Comparison of ENCODE assay signal across 18 cellular contexts in the genomic region with DNA sequence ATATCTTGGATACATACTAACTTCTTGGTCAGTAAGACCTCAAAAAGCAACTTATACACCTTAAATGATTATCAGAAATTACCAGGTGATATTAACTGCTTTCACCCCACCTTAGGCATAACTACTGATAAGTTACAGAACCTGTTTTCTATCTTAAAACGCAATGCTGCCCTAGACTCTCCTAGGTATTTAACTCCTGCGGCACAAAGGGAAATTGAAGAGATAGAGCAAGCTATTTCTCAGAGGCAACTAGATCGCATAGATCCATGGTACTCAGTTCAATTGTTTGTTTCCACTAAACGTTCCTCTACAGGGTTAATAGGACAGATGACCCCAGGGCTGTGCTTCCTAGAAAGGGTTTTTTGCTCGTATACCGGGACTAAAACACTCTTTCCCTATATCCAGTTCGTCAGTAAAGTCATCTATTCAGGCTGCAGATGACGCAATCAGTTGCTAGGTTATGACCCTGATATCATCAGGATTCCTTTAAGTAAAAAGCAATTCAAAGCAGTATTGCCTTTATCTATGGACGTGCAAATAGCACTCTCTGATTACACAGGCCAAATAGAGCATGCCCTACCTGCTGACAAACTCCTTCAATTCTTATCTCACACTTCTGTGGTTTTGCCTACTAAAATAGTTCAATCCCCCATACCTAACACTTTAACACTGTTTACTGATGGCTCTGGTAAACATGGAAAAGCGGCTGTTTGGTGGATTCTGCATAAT.
A peak's percentile ranks its signal among the peaks of the same experiment; 100 is the strongest.
DNase-seq lines count a peak whose midpoint lies in the region; ATAC-seq, FAIRE-seq and TF ChIP-seq lines count a peak whose summit lies in the region.
"Had no signal": no experiment of that assay in that cellular context is flagged by ENCODE, and none has a peak within 500 bp of the region (broad histone marks: within the 10 kb centered on the region; RNA-seq: fewer than 3 reads in every experiment).

No MANE protein-coding gene starts in this region.

- H4K91ac ChIP-seq in IMR-90 (ENCODE audit: insufficient read depth, low read depth, low read length) (no peak overlapping the region), H1 (replicated peaks; ENCODE audit: insufficient read length, low read length) (no peak overlapping the region)

- TF ChIP-seq POLR2A in IMR-90 (IDR thresholded peaks at IDR 0.05; ENCODE audit: low read depth, low read length) = no peak
- TF ChIP-seq POLR2A in H1 (IDR thresholded peaks at IDR 0.05; ENCODE audit: control extremely low read depth in 1 of 2, low read depth in 2 of 2, low read length in 2 of 2) = no peak

- no peaks in the 10 kb centered on the region for H3K79me2 ChIP-seq in H1 (ENCODE audit: control insufficient read depth in 1 of 2, insufficient read depth in 2 of 2, low read length in 2 of 2)

- no peaks in the 10 kb centered on the region for H3K9me1 ChIP-seq in IMR-90 (ENCODE audit: insufficient read depth, low read length)

- H2AFZ ChIP-seq in IMR-90 (replicated peaks; ENCODE audit: low read length, poor library complexity) (no peak overlapping the region), H1 (ENCODE audit: low read length) (no peak overlapping the region)

- H3K4ac ChIP-seq in IMR-90 (ENCODE audit: low read depth, low read length) = no peak overlapping the region
- H3K4ac ChIP-seq in H1 (replicated peaks; ENCODE audit: insufficient read length, low read depth, low read length) = no peak overlapping the region

- H2BK5ac ChIP-seq in IMR-90 (ENCODE audit: low read depth, low read length, poor library complexity, severe bottlenecking) (no peak overlapping the region), H1 (ENCODE audit: low read depth, low read length) (no peak overlapping the region)

- no peak for TF ChIP-seq EP300 in H1 (IDR thresholded peaks at IDR 0.05; ENCODE audit: borderline replicate concordance in 1 of 2, low read depth in 2 of 2, low read length in 2 of 2)

- no peak for TF ChIP-seq RAD21 in IMR-90 (IDR thresholded peaks at IDR 0.05; ENCODE audit: low read length)
- no peak for TF ChIP-seq RAD21 in H1 (IDR thresholded peaks at IDR 0.05 in 1 of 2, conservative IDR thresholded peaks at IDR 0.05 in 1 of 2; ENCODE audit: low read depth in 2 of 2, low read length in 2 of 2)

- dilution Hi-C loops in IMR-90 (cut with HindIII; ENCODE audit: low sequenced_read_pairs, unreplicated experiment) = no loop called here

- H2BK120ac ChIP-seq in IMR-90 (ENCODE audit: low read depth, low read length) = no peak overlapping the region
- H2BK120ac ChIP-seq in H1 (replicated peaks; ENCODE audit: low read depth, low read length) = no peak overlapping the region

- no peaks in the 10 kb centered on the region for H3K36me3 ChIP-seq in IMR-90 (ENCODE audit: control insufficient read depth, insufficient read depth, low read length)
- no peaks in the 10 kb centered on the region for H3K36me3 ChIP-seq in H1 (ENCODE audit: control insufficient read depth in 2 of 4, insufficient read depth in 4 of 4, low read length in 3 of 4)
- H3K36me3 ChIP-seq in small intestine (ENCODE audit: control insufficient read depth in 2 of 2, insufficient read depth in 2 of 2, low read length in 2 of 2) = no peaks in the 10 kb centered on the region
- H3K36me3 ChIP-seq: HAP-1 had no signal

- H3K14ac ChIP-seq in IMR-90 (replicated peaks; ENCODE audit: low read depth, low read length) (no peak overlapping the region), H1 (ENCODE audit: insufficient read length) (no peak overlapping the region)

- BruUV-seq in IMR-90 (replicated peaks; lab: Mats Ljungman, UMichigan) = no TSS peak

- H2BK15ac ChIP-seq in IMR-90 (ENCODE audit: low read depth, low read length) (no peak overlapping the region), H1 (ENCODE audit: low read length) (no peak overlapping the region)

- H3K9ac ChIP-seq in IMR-90 (ENCODE audit: low read depth, low read length) = no peak overlapping the region
- H3K9ac ChIP-seq in H1 (replicated peaks in 1 of 4; ENCODE audit: extremely low read depth in 1 of 4, low read depth in 3 of 4, low read length in 3 of 4) = no peak overlapping the region

- H3K9me3 ChIP-seq in IMR-90 (ENCODE audit: control insufficient read depth, insufficient read depth, low read length) (peaks cover 2% of the 10 kb centered on the region; the same call in 1 of the 2 replicates), H1 (ENCODE audit: insufficient read depth in 2 of 2, low read depth in 1 of 2, low read length in 1 of 2) (peaks cover 16 to 39% of the 10 kb centered on the region in 2 experiments), small intestine (ENCODE audit: control insufficient read depth, low read depth) (no peaks in the 10 kb centered on the region)

- peak; percentile 34 for DNase-seq in DMS53 (lab: John Stamatoyannopoulos, UW)
- no peak for DNase-seq in DMS53 treated with DMSO at 0.1 percent for 48 hours (lab: John Stamatoyannopoulos, UW; ENCODE audit: unreplicated experiment)
- DNase-seq in IMR-90 = no peak
- DNase-seq in H1 (ENCODE audit: low read depth in 1 of 2, low spot score in 2 of 2) = no peak
- DNase-seq in small intestine = peak; percentile 14
- DNase-seq in SKM-1 (lab: John Stamatoyannopoulos, UW; ENCODE audit: unreplicated experiment) = no peak
- DNase-seq: CD8-positive, alpha-beta T cell; DMS79 treated with DMSO at 0.1 percent for 48 hours; EL; GOT3; HFFc6; KG1 had no signal

- H3K27ac ChIP-seq in IMR-90 (ENCODE audit: insufficient read depth, low read length) (no peak overlapping the region), H1 (ENCODE audit: low read depth, low read length) (no peak overlapping the region), small intestine (ENCODE audit: low read depth in 1 of 2, low read length in 1 of 2) (no peak overlapping the region)
- H3K27ac ChIP-seq: 22Rv1 had no signal

- H4K8ac ChIP-seq in IMR-90 (ENCODE audit: low read depth in 2 of 2, low read length in 2 of 2) (no peak overlapping the region), H1 (ENCODE audit: extremely low read depth, insufficient read depth, low read length) (no peak overlapping the region)

- ATAC-seq in IMR-90 (ENCODE audit: low read depth) (no peak), GM21360 (IDR thresholded peaks at IDR 0.05; ENCODE audit: unreplicated experiment) (no peak)
- ATAC-seq: CD8-positive, alpha-beta T cell had no signal

- H4K5ac ChIP-seq in IMR-90 (ENCODE audit: low read depth, low read length) (no peak overlapping the region), H1 (ENCODE audit: insufficient read length, low read depth, low read length) (no peak overlapping the region)

- H3K23ac ChIP-seq in IMR-90 (ENCODE audit: low read depth, low read length) = no peak overlapping the region
- no peak overlapping the region for H3K23ac ChIP-seq in H1 (ENCODE audit: insufficient read length)

- H3K4me2 ChIP-seq in IMR-90 (ENCODE audit: low read depth, low read length) = no peak overlapping the region
- no peak overlapping the region for H3K4me2 ChIP-seq in H1 (ENCODE audit: insufficient read depth in 1 of 2, low read depth in 2 of 2, low read length in 2 of 2)

- POLR2A ChIA-PET in IMR-90 (lab: Charles Lee; ENCODE audit: unreplicated experiment) = no interaction called here
- POLR2A ChIA-PET in H1 (lab: Charles Lee; ENCODE audit: partially characterized antibody) = no interaction called here

- CTCF ChIA-PET in IMR-90 (lab: Yijun Ruan, JAX) (no interaction called here), H1 (lab: Charles Lee; ENCODE audit: partially characterized antibody) (no interaction called here)

- H3K23me2 ChIP-seq in H1 (ENCODE audit: low read depth, low read length) = no peaks in the 10 kb centered on the region

- H2AK9ac ChIP-seq in IMR-90 (replicated peaks; ENCODE audit: low read depth, low read length, poor library complexity) = no peak overlapping the region

- no peak overlapping the region for H2BK12ac ChIP-seq in H1 (ENCODE audit: low read depth, low read length)

- H3K79me1 ChIP-seq in IMR-90 (ENCODE audit: low read depth in 1 of 2, low read length in 2 of 2) (no peaks in the 10 kb centered on the region), H1 (ENCODE audit: low read depth, low read length) (no peaks in the 10 kb centered on the region)

- H3K18ac ChIP-seq in IMR-90 (ENCODE audit: low read depth, low read length) = no peak overlapping the region
- H3K18ac ChIP-seq in H1 (ENCODE audit: extremely low read depth, low read length) = no peak overlapping the region

- intact Hi-C loops in IMR-90 (cut with micrococcal nuclease) = no loop called here

- H4K20me1 ChIP-seq in IMR-90 (ENCODE audit: insufficient read depth, low read length) (no peaks in the 10 kb centered on the region), H1 (replicated peaks in 1 of 2; ENCODE audit: control insufficient read depth in 1 of 2, insufficient read depth in 2 of 2, low read length in 2 of 2) (no peaks in the 10 kb centered on the region)

- no peaks in the 10 kb centered on the region for H3K27me3 ChIP-seq in IMR-90 (ENCODE audit: control insufficient read depth, insufficient read depth, low read length)
- H3K27me3 ChIP-seq in H1 (replicated peaks in 1 of 4; ENCODE audit: control insufficient read depth in 3 of 4, extremely low read depth in 1 of 4, insufficient read depth in 3 of 4, low read length in 3 of 4) = no peaks in the 10 kb centered on the region
- H3K27me3 ChIP-seq in small intestine (ENCODE audit: control insufficient read depth in 2 of 2, insufficient read depth in 2 of 2, low read length in 2 of 2) = no peaks in the 10 kb centered on the region

- 65% methylated on average over 3 of the region's 10 CpGs; no CpG with 5 or more reads in 1 of the 2 experiments for WGBS in IMR-90 (ENCODE audit: extremely low coverage in 2 of 2, insufficient read length in 1 of 2), 2 experiments
- 86% methylated on average over 10 of the region's 10 CpGs; no CpG with 5 or more reads in 1 of the 2 experiments for WGBS in H1 (ENCODE audit: extremely low coverage in 1 of 2, insufficient coverage in 1 of 2, insufficient read length in 1 of 2, insufficient replicate concordance in 2 of 2, low coverage in 1 of 2, low lambda C conversion rate in 2 of 2, missing lambda C conversion rate in 1 of 2), 2 experiments
- 29 to 63% (median 45%) methylated on average over 10 of the region's 10 CpGs for WGBS in small intestine, 3 donors

- H3K4me3 ChIP-seq in IMR-90 (ENCODE audit: insufficient read depth, low read depth, low read length) (no peak overlapping the region), H1 (ENCODE audit: extremely low read depth in 1 of 4, insufficient read depth in 2 of 4, low read depth in 3 of 4, low read length in 4 of 4) (no peak overlapping the region), small intestine (ENCODE audit: low read depth in 1 of 2, low read length in 2 of 2) (no peak overlapping the region)
- H3K4me3 ChIP-seq: HAP-1 had no signal

- FAIRE-seq in H1 (lab: Jason Lieb, UNC) = no peak
- FAIRE-seq in small intestine (lab: Jason Lieb, UNC) = no peak
- FAIRE-seq: G401.6, GM12891 had no signal

- in situ Hi-C loops in IMR-90 (cut with MboI; ENCODE audit: low sequenced_read_pairs) = no loop called here

- TF ChIP-seq CTCF in IMR-90 (conservative IDR thresholded peaks at IDR 0.05; ENCODE audit: low read depth, low read length) (no peak), H1 (IDR thresholded peaks at IDR 0.05; ENCODE audit: control extremely low read depth in 1 of 3, insufficient read depth in 1 of 3, low read depth in 1 of 3, low read length in 3 of 3) (no peak)

- H3K4me1 ChIP-seq in IMR-90 (ENCODE audit: control insufficient read depth, insufficient read depth, low read length) = peaks cover 1% of the 10 kb centered on the region; the same call in 1 of the 2 replicates
- no peaks in the 10 kb centered on the region for H3K4me1 ChIP-seq in H1 (replicated peaks in 1 of 4; ENCODE audit: control insufficient read depth in 3 of 4, insufficient read depth in 4 of 4, low read length in 3 of 4)
- no peaks in the 10 kb centered on the region for H3K4me1 ChIP-seq in small intestine (ENCODE audit: control insufficient read depth in 2 of 2, insufficient read depth in 1 of 2, low read depth in 1 of 2, low read length in 1 of 2)
- H3K4me1 ChIP-seq: Caco-2, HAP-1 had no signal

- H2AK5ac ChIP-seq in IMR-90 (ENCODE audit: low read depth, low read length) (no peak overlapping the region), H1 (ENCODE audit: low read depth, low read length) (no peak overlapping the region)

- H3K56ac ChIP-seq in IMR-90 (ENCODE audit: extremely low read depth, insufficient read depth, low read length) = no peak overlapping the region
- H3K56ac ChIP-seq in H1 (replicated peaks; ENCODE audit: insufficient read length, low read depth, low read length) = no peak overlapping the region

- H2BK20ac ChIP-seq in IMR-90 (ENCODE audit: low read depth, low read length) (no peak overlapping the region), H1 (ENCODE audit: low read length) (no peak overlapping the region)

Comparison
In these comparisons a context has a peak if more than half of its experiments do, and no peak if none do; other contexts are left out.
1. DNase-seq: peak in DMS53 (single experiment) and small intestine (single experiment); none in DMS53 treated with DMSO at 0.1 percent for 48 hours (single experiment), IMR-90 (single experiment), H1 (0 of 2) and SKM-1 (single experiment).